1 cellular context compared by ENCODE assay signal in genomic region chr18:79679552-79680099, GRCh38.
A peak's percentile ranks its signal among the peaks of the same experiment; 100 is the strongest.
TF ChIP-seq lines count a peak whose summit lies in the region.

A gene with protein sequence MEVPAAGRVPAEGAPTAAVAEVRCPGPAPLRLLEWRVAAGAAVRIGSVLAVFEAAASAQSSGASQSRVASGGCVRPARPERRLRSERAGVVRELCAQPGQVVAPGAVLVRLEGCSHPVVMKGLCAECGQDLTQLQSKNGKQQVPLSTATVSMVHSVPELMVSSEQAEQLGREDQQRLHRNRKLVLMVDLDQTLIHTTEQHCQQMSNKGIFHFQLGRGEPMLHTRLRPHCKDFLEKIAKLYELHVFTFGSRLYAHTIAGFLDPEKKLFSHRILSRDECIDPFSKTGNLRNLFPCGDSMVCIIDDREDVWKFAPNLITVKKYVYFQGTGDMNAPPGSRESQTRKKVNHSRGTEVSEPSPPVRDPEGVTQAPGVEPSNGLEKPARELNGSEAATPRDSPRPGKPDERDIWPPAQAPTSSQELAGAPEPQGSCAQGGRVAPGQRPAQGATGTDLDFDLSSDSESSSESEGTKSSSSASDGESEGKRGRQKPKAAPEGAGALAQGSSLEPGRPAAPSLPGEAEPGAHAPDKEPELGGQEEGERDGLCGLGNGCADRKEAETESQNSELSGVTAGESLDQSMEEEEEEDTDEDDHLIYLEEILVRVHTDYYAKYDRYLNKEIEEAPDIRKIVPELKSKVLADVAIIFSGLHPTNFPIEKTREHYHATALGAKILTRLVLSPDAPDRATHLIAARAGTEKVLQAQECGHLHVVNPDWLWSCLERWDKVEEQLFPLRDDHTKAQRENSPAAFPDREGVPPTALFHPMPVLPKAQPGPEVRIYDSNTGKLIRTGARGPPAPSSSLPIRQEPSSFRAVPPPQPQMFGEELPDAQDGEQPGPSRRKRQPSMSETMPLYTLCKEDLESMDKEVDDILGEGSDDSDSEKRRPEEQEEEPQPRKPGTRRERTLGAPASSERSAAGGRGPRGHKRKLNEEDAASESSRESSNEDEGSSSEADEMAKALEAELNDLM (plus strand): TSS chr18:79679803. CDS start chr18:79679948, 145 bp downstream.

TF ChIP-seq in K562, 482 proteins besides CTCF, POLR2A, EP300 and RAD21 (continued from another document and continues in another):
- 0 out of 2 replicates have a peak, but pooled peaks have one; percentile 22 for TF ChIP-seq ZBTB17 (CRISPR knock-in tag; IDR thresholded peaks at IDR 0.05)
- TF ChIP-seq BCLAF1 (IDR thresholded peaks at IDR 0.05; ENCODE audit: borderline replicate concordance in 1 of 2, control insufficient read depth in 1 of 2, low read depth in 2 of 2, low read length in 1 of 2) = no peak
- no peak for TF ChIP-seq AFF4 (CRISPR knock-in tag; IDR thresholded peaks at IDR 0.05)
- no peak for TF ChIP-seq CTBP1 (IDR thresholded peaks at IDR 0.05; ENCODE audit: borderline replicate concordance)
- TF ChIP-seq ZNF133 (CRISPR knock-in tag; IDR thresholded peaks at IDR 0.05) = no peak
- TF ChIP-seq CSDE1 (IDR thresholded peaks at IDR 0.05) = peak in 1 of 2 experiments; percentile 91; a peak in 2 of 4 replicates
- TF ChIP-seq HCFC1 (IDR thresholded peaks at IDR 0.05; ENCODE audit: low read depth, low read length) = peak; percentile 60
- TF ChIP-seq MEF2A (IDR thresholded peaks at IDR 0.05; ENCODE audit: control insufficient read depth, low read depth, low read length) = no peak
- TF ChIP-seq STAG1 (CRISPR knock-in tag; IDR thresholded peaks at IDR 0.05; ENCODE audit: borderline replicate concordance) = no peak
- no peak for TF ChIP-seq NEUROD1 (IDR thresholded peaks at IDR 0.05; ENCODE audit: borderline replicate concordance, low read depth, low read length, partially characterized antibody)
- peak; percentile 98 for TF ChIP-seq NCOA6 (IDR thresholded peaks at IDR 0.05)
- peak in 1 of 2 experiments; percentile 69; a peak in 1 of 4 replicates for TF ChIP-seq SIN3A (IDR thresholded peaks at IDR 0.05; ENCODE audit: borderline replicate concordance in 2 of 2, control insufficient read depth in 1 of 2, low read depth in 2 of 2, low read length in 2 of 2)
- TF ChIP-seq ZNF197 (CRISPR knock-in tag; IDR thresholded peaks at IDR 0.05; ENCODE audit: low read depth) = no peak
- no peak for TF ChIP-seq FOSL1 (tag; conservative IDR thresholded peaks at IDR 0.05)
- TF ChIP-seq HNRNPLL (IDR thresholded peaks at IDR 0.05; ENCODE audit: low read depth, low read length, poor library complexity, severe bottlenecking) = peak; percentile 96
- TF ChIP-seq, protein P1, sequence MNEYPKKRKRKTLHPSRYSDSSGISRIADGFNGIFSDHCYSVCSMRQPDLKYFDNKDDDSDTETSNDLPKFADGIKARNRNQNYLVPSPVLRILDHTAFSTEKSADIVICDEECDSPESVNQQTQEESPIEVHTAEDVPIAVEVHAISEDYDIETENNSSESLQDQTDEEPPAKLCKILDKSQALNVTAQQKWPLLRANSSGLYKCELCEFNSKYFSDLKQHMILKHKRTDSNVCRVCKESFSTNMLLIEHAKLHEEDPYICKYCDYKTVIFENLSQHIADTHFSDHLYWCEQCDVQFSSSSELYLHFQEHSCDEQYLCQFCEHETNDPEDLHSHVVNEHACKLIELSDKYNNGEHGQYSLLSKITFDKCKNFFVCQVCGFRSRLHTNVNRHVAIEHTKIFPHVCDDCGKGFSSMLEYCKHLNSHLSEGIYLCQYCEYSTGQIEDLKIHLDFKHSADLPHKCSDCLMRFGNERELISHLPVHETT (CRISPR knock-in tag; conservative IDR thresholded peaks at IDR 0.05 in 1 of 2, IDR thresholded peaks at IDR 0.05 in 1 of 2) = peak in 1 of 2 experiments; percentile 86; a peak in 2 of 4 replicates
- TF ChIP-seq PTBP1 (IDR thresholded peaks at IDR 0.05; ENCODE audit: low read depth, low read length) = no peak
- TF ChIP-seq, protein P2, sequence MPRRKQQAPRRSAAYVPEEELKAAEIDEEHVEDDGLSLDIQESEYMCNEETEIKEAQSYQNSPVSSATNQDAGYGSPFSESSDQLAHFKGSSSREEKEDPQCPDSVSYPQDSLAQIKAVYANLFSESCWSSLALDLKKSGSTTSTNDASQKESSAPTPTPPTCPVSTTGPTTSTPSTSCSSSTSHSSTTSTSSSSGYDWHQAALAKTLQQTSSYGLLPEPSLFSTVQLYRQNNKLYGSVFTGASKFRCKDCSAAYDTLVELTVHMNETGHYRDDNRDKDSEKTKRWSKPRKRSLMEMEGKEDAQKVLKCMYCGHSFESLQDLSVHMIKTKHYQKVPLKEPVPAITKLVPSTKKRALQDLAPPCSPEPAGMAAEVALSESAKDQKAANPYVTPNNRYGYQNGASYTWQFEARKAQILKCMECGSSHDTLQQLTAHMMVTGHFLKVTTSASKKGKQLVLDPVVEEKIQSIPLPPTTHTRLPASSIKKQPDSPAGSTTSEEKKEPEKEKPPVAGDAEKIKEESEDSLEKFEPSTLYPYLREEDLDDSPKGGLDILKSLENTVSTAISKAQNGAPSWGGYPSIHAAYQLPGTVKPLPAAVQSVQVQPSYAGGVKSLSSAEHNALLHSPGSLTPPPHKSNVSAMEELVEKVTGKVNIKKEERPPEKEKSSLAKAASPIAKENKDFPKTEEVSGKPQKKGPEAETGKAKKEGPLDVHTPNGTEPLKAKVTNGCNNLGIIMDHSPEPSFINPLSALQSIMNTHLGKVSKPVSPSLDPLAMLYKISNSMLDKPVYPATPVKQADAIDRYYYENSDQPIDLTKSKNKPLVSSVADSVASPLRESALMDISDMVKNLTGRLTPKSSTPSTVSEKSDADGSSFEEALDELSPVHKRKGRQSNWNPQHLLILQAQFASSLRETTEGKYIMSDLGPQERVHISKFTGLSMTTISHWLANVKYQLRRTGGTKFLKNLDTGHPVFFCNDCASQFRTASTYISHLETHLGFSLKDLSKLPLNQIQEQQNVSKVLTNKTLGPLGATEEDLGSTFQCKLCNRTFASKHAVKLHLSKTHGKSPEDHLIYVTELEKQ (CRISPR knock-in tag; IDR thresholded peaks at IDR 0.05) = no peak
- no peak; the same call in 1 of the 2 replicates for TF ChIP-seq PHF8 (IDR thresholded peaks at IDR 0.05; ENCODE audit: borderline replicate concordance, low read length)
- no peak for TF ChIP-seq HSF4 (CRISPR knock-in tag; IDR thresholded peaks at IDR 0.05; ENCODE audit: borderline replicate concordance)
- TF ChIP-seq SNRNP70 (optimal IDR thresholded peaks at IDR 0.05; ENCODE audit: low read depth, low read length) = no peak
- TF ChIP-seq EP400 (IDR thresholded peaks at IDR 0.05) = peak; percentile 28; the same call in 1 of the 2 replicates
- TF ChIP-seq PCBP1 (IDR thresholded peaks at IDR 0.05; ENCODE audit: low read depth, low read length, poor library complexity, severe bottlenecking) = no peak
- TF ChIP-seq CC2D1A (IDR thresholded peaks at IDR 0.05) = no peak
- no peak for TF ChIP-seq MAFK (IDR thresholded peaks at IDR 0.05; ENCODE audit: low read length)
- no peak for TF ChIP-seq ZNF695 (CRISPR knock-in tag; IDR thresholded peaks at IDR 0.05)
- TF ChIP-seq ETV6 (IDR thresholded peaks at IDR 0.05; ENCODE audit: borderline replicate concordance in 1 of 2, low read depth in 2 of 2, low read length in 1 of 2) = no peak
- TF ChIP-seq ETV6 (CRISPR knock-in tag; IDR thresholded peaks at IDR 0.05; ENCODE audit: borderline replicate concordance) = no peak
- peak; percentile 92 for TF ChIP-seq CREB3 (tag; conservative IDR thresholded peaks at IDR 0.05; ENCODE audit: low read depth)
